Comparison of ENCODE assay signal across 21 cellular contexts in genomic region chr22:35464399-35464798, GRCh38.
"Had no signal": no experiment of that assay in that cellular context is flagged by ENCODE, and none has a peak within 500 bp of the region (broad histone marks: within the 10 kb centered on the region; RNA-seq: fewer than 3 reads in every experiment).

No MANE protein-coding gene starts in this region.

- FAIRE-seq: astrocyte, pancreas had no signal

- DNase-seq: activated CD4-positive, alpha-beta T cell treated with anti-CD3 and anti-CD28 coated beads for 4 hours; activated CD4-positive, alpha-beta T cell treated with anti-CD3 and anti-CD28 coated beads, Interleukin-2, amount 50 U/mL, for 48 hours; activated CD4-positive, CD25-positive, alpha-beta regulatory T cell; activated CD8-positive, alpha-beta memory T cell treated with anti-CD3 and anti-CD28 coated beads, Interleukin-2, amount 50 U/mL, for 48 hours; activated naive CD4-positive, alpha-beta T cell; activated naive CD8-positive, alpha-beta T cell treated with anti-CD3 and anti-CD28 coated beads for 36 hours; activated T-cell treated with anti-CD3 and anti-CD28 coated beads, Interleukin-2, amount 50 U/mL, for 4 hours; colonic mucosa; endodermal cell; kidney glomerular epithelial cell; midbrain; pancreas; right lobe of liver; stimulated activated CD4-positive, alpha-beta T cell treated with anti-CD3 and anti-CD28 coated beads, Interleukin-1b, Interleukin-23, amount 100 ng/mL, for 48 hours; stimulated activated naive CD8-positive, alpha-beta T cell treated with anti-CD3 and anti-CD28 coated beads, Interleukin-15, amount 100 ng/mL, for 72 hours; T1000 had no signal

- ATAC-seq: activated T-cell treated with anti-CD3 and anti-CD28 coated beads, Interleukin-2, amount 50 U/mL, for 4 hours; stimulated activated naive CD8-positive, alpha-beta T cell treated with anti-CD3 and anti-CD28 coated beads, Interleukin-15, amount 100 ng/mL, for 72 hours had no signal

- H3K27me3 ChIP-seq: colonic mucosa, pancreas, right lobe of liver, tibial nerve had no signal

- H3K36me3 ChIP-seq: colonic mucosa, left ventricle myocardium inferior, neutrophil, pancreas, right lobe of liver had no signal

- H3K4me3 ChIP-seq: colonic mucosa, left ventricle myocardium inferior, pancreas, right lobe of liver, skin epidermis, tibial nerve had no signal
